20 cellular contexts compared by ENCODE assay signal in genomic region chr12:106522708-106523107, GRCh38.
DNase-seq lines count a peak whose midpoint lies in the region; ATAC-seq, FAIRE-seq and TF ChIP-seq lines count a peak whose summit lies in the region.
"Had no signal": no experiment of that assay in that cellular context is flagged by ENCODE, and none has a peak within 500 bp of the region (broad histone marks: within the 10 kb centered on the region; RNA-seq: fewer than 3 reads in every experiment).

No MANE protein-coding gene starts in this region.

- no peaks in the 10 kb centered on the region for H4K20me1 ChIP-seq in IMR-90 (ENCODE audit: insufficient read depth, low read length)
- H4K20me1 ChIP-seq in GM12878 (ENCODE audit: control insufficient read depth, insufficient read depth): no peaks in the 10 kb centered on the region

- no peak overlapping the region for H2AK9ac ChIP-seq in IMR-90 (replicated peaks; ENCODE audit: low read depth, low read length, poor library complexity)

- H3K4me1 ChIP-seq in IMR-90 (ENCODE audit: control insufficient read depth, insufficient read depth, low read length) (peaks cover 3% of the 10 kb centered on the region; the same call in 1 of the 2 replicates), GM12878 (ENCODE audit: control insufficient read depth, insufficient read depth, low read length) (no peaks in the 10 kb centered on the region), esophagus muscularis mucosa (no peaks in the 10 kb centered on the region)

- dilution Hi-C loops in IMR-90 (cut with HindIII; ENCODE audit: low sequenced_read_pairs, unreplicated experiment): no loop called here

- BruUV-seq in IMR-90 (replicated peaks; lab: Mats Ljungman, UMichigan) (no TSS peak), GM12878 (replicated peaks; lab: Mats Ljungman, UMichigan) (no TSS peak)

- no peaks in the 10 kb centered on the region for H3K79me1 ChIP-seq in IMR-90 (ENCODE audit: low read depth in 1 of 2, low read length in 2 of 2)

- no peak for TF ChIP-seq EP300 in GM12878 (IDR thresholded peaks at IDR 0.05; ENCODE audit: borderline replicate concordance in 1 of 2, control insufficient read depth in 1 of 2, low read depth in 2 of 2, low read length in 2 of 2)
- TF ChIP-seq EP300 in esophagus muscularis mucosa (IDR thresholded peaks at IDR 0.05): no peak

- intact Hi-C loops in IMR-90 (cut with micrococcal nuclease) (loop anchor here (10.0 kb wide), 1 partner anchor 582 kb away; no protein-coding TSS in a partner anchor), GM12878 (cut with micrococcal nuclease; ENCODE audit: unreplicated experiment) (no loop called here), esophagus muscularis mucosa (cut with DNase I) (no loop called here)

- H3K9me3 ChIP-seq in IMR-90 (ENCODE audit: control insufficient read depth, insufficient read depth, low read length) (no peaks in the 10 kb centered on the region), GM12878 (replicated peaks; ENCODE audit: control insufficient read depth, insufficient read depth, low read length) (no peaks in the 10 kb centered on the region), esophagus muscularis mucosa (no peaks in the 10 kb centered on the region)

- POLR2A ChIA-PET in IMR-90 (lab: Charles Lee; ENCODE audit: unreplicated experiment): no interaction called here
- POLR2A ChIA-PET in GM12878 (lab: Charles Lee): no interaction called here

- no peak overlapping the region for H3K4ac ChIP-seq in IMR-90 (ENCODE audit: low read depth, low read length)

- H3K36me3 ChIP-seq in IMR-90 (ENCODE audit: control insufficient read depth, insufficient read depth, low read length): no peaks in the 10 kb centered on the region
- no peaks in the 10 kb centered on the region for H3K36me3 ChIP-seq in GM12878 (ENCODE audit: control insufficient read depth in 2 of 2, insufficient read depth in 2 of 2, low read length in 1 of 2)
- H3K36me3 ChIP-seq in esophagus muscularis mucosa: no peaks in the 10 kb centered on the region

- CTCF ChIA-PET in IMR-90 (lab: Yijun Ruan, JAX) (interaction anchor here (0.6 kb wide), 1 partner anchor 150 kb away, joined by 4 read pairs; no protein-coding TSS in a partner anchor), GM12878 (lab: Yijun Ruan, JAX) (no interaction called here)

- H2BK20ac ChIP-seq in IMR-90 (ENCODE audit: low read depth, low read length): no peak overlapping the region

- H4K91ac ChIP-seq in IMR-90 (ENCODE audit: insufficient read depth, low read depth, low read length): no peak overlapping the region

- no peak for DNase-seq in IMR-90
- no peak for DNase-seq in GM12878 (ENCODE audit: low read depth, low spot score)
- peak; percentile 50 for DNase-seq in esophagus muscularis mucosa (ENCODE audit: extremely low spot score)
- peak; percentile 20 for DNase-seq in renal cortical epithelial cell (ENCODE audit: low read depth)
- no peak for DNase-seq in type B pancreatic cell (ENCODE audit: extremely low spot score, unreplicated experiment)
- no peak for DNase-seq in activated gamma-delta T cell treated with Interleukin-2 at 50 U/mL for 16 hours
- DNase-seq: Calu3; CD4-positive, alpha-beta T cell; DMS79; GOT3; MV-4-11; NCI-H1417 treated with DMSO at 0.1 percent for 48 hours; NCI-H2029; NCI-H2171; NCI-H446; NCI-H774 had no signal

- no peak for FAIRE-seq in GM12878 (lab: Jason Lieb, UNC)

- H3K79me2 ChIP-seq in GM12878 (ENCODE audit: control insufficient read depth, insufficient read depth, low read length): no peaks in the 10 kb centered on the region

- H2AFZ ChIP-seq in IMR-90 (replicated peaks; ENCODE audit: low read length, poor library complexity) (no peak overlapping the region), GM12878 (ENCODE audit: control insufficient read depth, low read depth, low read length) (no peak overlapping the region)

- H3K4me1 Mint-ChIP-seq in type B pancreatic cell (ENCODE audit: unreplicated experiment): peaks cover 11% of the 10 kb centered on the region
- H3K4me1 Mint-ChIP-seq: B cell, IgD-negative memory B cell had no signal

- H3K23ac ChIP-seq in IMR-90 (ENCODE audit: low read depth, low read length): no peak overlapping the region

- no peak overlapping the region for H2BK15ac ChIP-seq in IMR-90 (ENCODE audit: low read depth, low read length)

- no peak overlapping the region for H3K18ac ChIP-seq in IMR-90 (ENCODE audit: low read depth, low read length)

- H3K27me3 ChIP-seq in IMR-90 (ENCODE audit: control insufficient read depth, insufficient read depth, low read length): no peaks in the 10 kb centered on the region
- no peaks in the 10 kb centered on the region for H3K27me3 ChIP-seq in GM12878 (replicated peaks in 1 of 2; ENCODE audit: control insufficient read depth in 2 of 2, insufficient read depth in 2 of 2, low read length in 1 of 2)
- H3K27me3 ChIP-seq in esophagus muscularis mucosa: peaks cover 0 to 13% (median 0%) of the 10 kb centered on the region in 4 donors

- peak overlapping the region; percentile 30 for H2BK5ac ChIP-seq in IMR-90 (ENCODE audit: low read depth, low read length, poor library complexity, severe bottlenecking)

- H3K4me3 Mint-ChIP-seq in type B pancreatic cell: no peak overlapping the region
- H3K4me3 Mint-ChIP-seq: B cell; CD4-positive, alpha-beta T cell; IgD-negative memory B cell had no signal

- in situ Hi-C loops in IMR-90 (cut with MboI; ENCODE audit: low sequenced_read_pairs): no loop called here
- in situ Hi-C loops in GM12878 (cut with MboI): no loop called here

- RAD21 ChIA-PET in GM12878 (lab: Charles Lee; ENCODE audit: unreplicated experiment): no interaction called here

- TF ChIP-seq CTCF in IMR-90 (conservative IDR thresholded peaks at IDR 0.05; ENCODE audit: low read depth, low read length) (no peak), GM12878 (IDR thresholded peaks at IDR 0.05 in 2 of 3, conservative IDR thresholded peaks at IDR 0.05 in 1 of 3; ENCODE audit: control insufficient read depth in 2 of 3, extremely low read depth in 1 of 3, insufficient read depth in 1 of 3, low read depth in 3 of 3, low read length in 3 of 3) (no peak), esophagus muscularis mucosa (IDR thresholded peaks at IDR 0.05) (no peak), type B pancreatic cell (conservative IDR thresholded peaks at IDR 0.05) (no peak)

- H3K56ac ChIP-seq in IMR-90 (ENCODE audit: extremely low read depth, insufficient read depth, low read length): no peak overlapping the region

- H3K27ac ChIP-seq in IMR-90 (ENCODE audit: insufficient read depth, low read length) (no peak overlapping the region), GM12878 (ENCODE audit: control insufficient read depth, insufficient read depth) (no peak overlapping the region), esophagus muscularis mucosa (replicated peaks in 1 of 4) (no peak overlapping the region)

- H3K9me1 ChIP-seq in IMR-90 (ENCODE audit: insufficient read depth, low read length): peaks cover 4% of the 10 kb centered on the region; the same call in 1 of the 2 replicates

- no peak overlapping the region for H2AK5ac ChIP-seq in IMR-90 (ENCODE audit: low read depth, low read length)

- no peak overlapping the region for H2BK120ac ChIP-seq in IMR-90 (ENCODE audit: low read depth, low read length)

- no peak overlapping the region; the same call in 1 of the 2 replicates for H3K14ac ChIP-seq in IMR-90 (replicated peaks; ENCODE audit: low read depth, low read length)

- SMC1A ChIA-PET in GM12878 (lab: Charles Lee; ENCODE audit: uncharacterized antibody, unreplicated experiment): no interaction called here

- H3K9me3 Mint-ChIP-seq in type B pancreatic cell: no peaks in the 10 kb centered on the region
- H3K9me3 Mint-ChIP-seq: CD4-positive, alpha-beta T cell had no signal

- TF ChIP-seq POLR2A in IMR-90 (IDR thresholded peaks at IDR 0.05; ENCODE audit: low read depth, low read length): no peak
- no peak for TF ChIP-seq POLR2A in GM12878 (IDR thresholded peaks at IDR 0.05; ENCODE audit: low read depth, low read length)
- no peak for TF ChIP-seq POLR2A in esophagus muscularis mucosa (IDR thresholded peaks at IDR 0.05; ENCODE audit: low read depth)

- no peak overlapping the region for H3K4me2 ChIP-seq in IMR-90 (ENCODE audit: low read depth, low read length)
- no peak overlapping the region for H3K4me2 ChIP-seq in GM12878 (ENCODE audit: control insufficient read depth, insufficient read depth)

- no peaks in the 10 kb centered on the region for H3K36me3 Mint-ChIP-seq in type B pancreatic cell
- H3K36me3 Mint-ChIP-seq: IgD-negative memory B cell had no signal

- H3K27me3 Mint-ChIP-seq in type B pancreatic cell: no peaks in the 10 kb centered on the region

- no peak overlapping the region for H3K4me3 ChIP-seq in IMR-90 (ENCODE audit: insufficient read depth, low read depth, low read length)
- H3K4me3 ChIP-seq in GM12878: no peak overlapping the region
- H3K4me3 ChIP-seq in esophagus muscularis mucosa: no peak overlapping the region

- H4K8ac ChIP-seq in IMR-90 (ENCODE audit: low read depth in 2 of 2, low read length in 2 of 2): no peak overlapping the region

- no CpG with 5 or more reads among the region's 3 CpGs for WGBS in IMR-90 (ENCODE audit: extremely low coverage in 2 of 2, insufficient read length in 1 of 2), 2 experiments
- WGBS in GM12878 (ENCODE audit: insufficient coverage, insufficient replicate concordance, low lambda C conversion rate, missing lambda C conversion rate): 42% methylated on average over 3 of the region's 3 CpGs
- WGBS in esophagus muscularis mucosa: 100% methylated on average over 2 of the region's 3 CpGs

- no peak overlapping the region for H4K5ac ChIP-seq in IMR-90 (ENCODE audit: low read depth, low read length)

- no peak overlapping the region for H3K27ac Mint-ChIP-seq in type B pancreatic cell
- H3K27ac Mint-ChIP-seq: B cell; CD4-positive, alpha-beta T cell; IgD-negative memory B cell had no signal

- ATAC-seq in IMR-90 (ENCODE audit: low read depth) (no peak), GM12878 (no peak), GM18870 (IDR thresholded peaks at IDR 0.05; ENCODE audit: unreplicated experiment) (no peak)
- ATAC-seq: Right ventricle myocardium inferior had no signal

- no peak for TF ChIP-seq RAD21 in IMR-90 (IDR thresholded peaks at IDR 0.05; ENCODE audit: low read length)
- TF ChIP-seq RAD21 in GM12878 (IDR thresholded peaks at IDR 0.05; ENCODE audit: insufficient read depth, low read depth, low read length): no peak

- H3K9ac ChIP-seq in IMR-90 (ENCODE audit: low read depth, low read length) (no peak overlapping the region), GM12878 (ENCODE audit: control insufficient read depth, insufficient read depth, low read length) (no peak overlapping the region)

TF ChIP-seq in IMR-90, 13 proteins besides CTCF, POLR2A, EP300 and RAD21 (continues in another document):
- TF ChIP-seq CHD1 (IDR thresholded peaks at IDR 0.05; ENCODE audit: low read depth, low read length) (no peak), NFE2L2 (IDR thresholded peaks at IDR 0.05; ENCODE audit: low read depth, low read length) (peak; percentile 94), MAZ (IDR thresholded peaks at IDR 0.05; ENCODE audit: borderline replicate concordance, low read depth, low read length) (no peak), RFX5 (IDR thresholded peaks at IDR 0.05; ENCODE audit: low read depth, low read length) (no peak)

TF ChIP-seq in GM12878, 131 proteins besides CTCF, POLR2A, EP300 and RAD21:
- TF ChIP-seq CHD1 (IDR thresholded peaks at IDR 0.05; ENCODE audit: low read depth, low read length): no peak
- 0 out of 2 replicates have a peak, but pooled peaks have one; percentile 21 for TF ChIP-seq BACH1 (IDR thresholded peaks at IDR 0.05; ENCODE audit: borderline replicate concordance)

Comparison
In these comparisons a context has a peak if more than half of its experiments do, and no peak if none do; other contexts are left out.
1. DNase-seq: peak in esophagus muscularis mucosa (single experiment) and renal cortical epithelial cell (single experiment); none in IMR-90 (single experiment), GM12878 (single experiment), type B pancreatic cell (single experiment) and activated gamma-delta T cell treated with Interleukin-2 at 50 U/mL for 16 hours (single experiment).